In the genomic region with DNA sequence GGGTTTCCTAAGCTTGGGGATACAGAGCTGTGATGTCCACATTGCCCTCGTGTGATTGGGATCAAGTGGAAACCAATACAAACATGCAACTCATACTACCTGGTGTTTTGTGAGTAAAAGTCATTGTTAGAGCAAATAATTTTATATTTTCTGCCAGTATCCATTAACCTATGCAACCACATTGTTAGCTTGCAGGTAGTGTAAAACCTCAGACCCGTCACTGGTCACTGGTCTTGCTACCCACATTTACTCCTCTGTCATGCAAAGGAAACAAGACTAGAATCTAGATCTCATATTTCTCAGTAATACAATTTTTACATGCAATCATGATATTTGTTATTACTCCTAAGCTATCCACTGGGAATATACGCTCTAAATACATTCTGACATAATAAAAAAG, we compare ENCODE assay signal across 27 cellular contexts.
"Had no signal": no experiment of that assay in that cellular context is flagged by ENCODE, and none has a peak within 500 bp of the region (broad histone marks: within the 10 kb centered on the region; RNA-seq: fewer than 3 reads in every experiment).

No MANE protein-coding gene starts in this region.

- H3K36me3 ChIP-seq: ascending aorta, breast epithelium, cardiac muscle cell, colonic mucosa had no signal

- ATAC-seq: activated CD4-positive, alpha-beta T cell treated with anti-CD3 and anti-CD28 coated beads for 36 hours; activated CD8-positive, alpha-beta memory T cell treated with anti-CD3 and anti-CD28 coated beads, Interleukin-2, amount 10 ng/mL, durations not matched to agents 7 days and 5 days; activated CD8-positive, alpha-beta T cell treated with anti-CD3 and anti-CD28 coated beads, Interleukin-2, amount 10 ng/mL, durations not matched to agents 7 days and 5 days; activated naive CD8-positive, alpha-beta T cell treated with anti-CD3 and anti-CD28 coated beads, Interleukin-2, amount 50 U/mL, for 24 hours; esophagus mucosa; T-helper 17 cell had no signal

- H3K4me3 ChIP-seq: ascending aorta, breast epithelium, cardiac muscle cell, colonic mucosa had no signal

- H3K4me1 ChIP-seq: ascending aorta, breast epithelium, colonic mucosa had no signal

- H3K27ac ChIP-seq: ascending aorta, breast epithelium, cardiac muscle cell, colonic mucosa had no signal

- DNase-seq: activated CD4-positive, alpha-beta memory T cell treated with anti-CD3 and anti-CD28 coated beads for 36 hours; activated CD4-positive, alpha-beta T cell treated with anti-CD3 and anti-CD28 coated beads for 36 hours; activated CD4-positive, alpha-beta T cell treated with anti-CD3 and anti-CD28 coated beads, Interleukin-2, amount 10 ng/mL, durations not matched to agents 24 days and 14 days; activated CD4-positive, CD25-positive, alpha-beta regulatory T cell; activated CD4-positive, CD25-positive, alpha-beta regulatory T cell treated with anti-CD3 and anti-CD28 coated beads, Interleukin-2, amount 50 U/mL, for 72 hours; activated CD8-positive, alpha-beta memory T cell treated with anti-CD3 and anti-CD28 coated beads, Interleukin-2, amount 10 ng/mL, durations not matched to agents 7 days and 5 days; activated CD8-positive, alpha-beta memory T cell treated with anti-CD3 and anti-CD28 coated beads, Interleukin-2, amount 50 U/mL, for 4 hours; activated CD8-positive, alpha-beta T cell treated with anti-CD3 and anti-CD28 coated beads, Interleukin-2, amount 10 ng/mL, durations not matched to agents 7 days and 5 days; activated effector memory CD4-positive, alpha-beta T cell treated with anti-CD3 and anti-CD28 coated beads, Interleukin-2, amount 50 U/mL, for 16 hours; activated naive CD4-positive, alpha-beta T cell treated with anti-CD3 and anti-CD28 coated beads for 36 hours; activated naive CD8-positive, alpha-beta T cell treated with anti-CD3 and anti-CD28 coated beads for 36 hours; activated naive CD8-positive, alpha-beta T cell treated with anti-CD3 and anti-CD28 coated beads, Interleukin-2, amount 50 U/mL, for 24 hours; activated T-cell treated with anti-CD3 and anti-CD28 coated beads, Interleukin-2, amount 50 U/mL, for 1 hour; activated T-cell treated with anti-CD3 and anti-CD28 coated beads, Interleukin-2, amount 50 U/mL, for 48 hours; central memory CD4-positive, alpha-beta T cell; cerebellar nuclear complex; colonic mucosa; effector memory CD4-positive, alpha-beta T cell; endodermal cell; foreskin fibroblast; head of caudate nucleus; T-helper 17 cell; T1000 had no signal

- H3K27me3 ChIP-seq: ascending aorta, breast epithelium, cardiac muscle cell, colonic mucosa had no signal

- H3K9me3 ChIP-seq: ascending aorta, colonic mucosa had no signal
